Comparison of ENCODE assay signal across 14 cellular contexts in the genomic region with DNA sequence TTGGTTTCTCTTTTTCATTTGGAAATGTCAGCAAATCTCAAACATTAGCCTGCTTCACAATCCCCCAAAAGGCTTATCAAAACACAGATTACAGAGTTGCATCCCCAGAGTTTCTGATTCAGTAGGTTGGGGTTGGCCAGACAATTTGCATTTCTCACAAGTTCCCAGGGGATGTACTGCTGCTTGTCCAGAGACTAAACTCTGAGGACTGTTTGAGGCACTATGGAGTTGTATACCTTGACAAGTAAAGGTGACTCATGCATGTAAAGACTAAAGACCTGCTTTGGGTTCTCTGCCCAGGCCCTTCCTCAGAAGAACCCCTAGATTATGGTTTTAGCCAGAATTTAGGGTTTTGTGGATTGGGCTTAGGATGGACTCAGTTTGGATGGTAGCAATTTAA.
DNase-seq lines count a peak whose midpoint lies in the region; ATAC-seq, FAIRE-seq and TF ChIP-seq lines count a peak whose summit lies in the region.
"Had no signal": no experiment of that assay in that cellular context is flagged by ENCODE, and none has a peak within 500 bp of the region (broad histone marks: within the 10 kb centered on the region; RNA-seq: fewer than 3 reads in every experiment).

No MANE protein-coding gene starts in this region.

- H3K9ac ChIP-seq in keratinocyte (ENCODE audit: control insufficient read depth, extremely low read depth, insufficient read depth, low read length), result no peak overlapping the region

- H4K20me1 ChIP-seq in keratinocyte (ENCODE audit: control insufficient read depth, extremely low read depth, insufficient read depth, low read length), result no peaks in the 10 kb centered on the region

- DNase-seq in NCI-H82 (lab: John Stamatoyannopoulos, UW) (peak; percentile 33), NCI-H82 treated with DMSO at 0.1 percent for 48 hours (lab: John Stamatoyannopoulos, UW; ENCODE audit: unreplicated experiment) (no peak), keratinocyte (ENCODE audit: low read depth, low spot score) (no peak), NK-92 (lab: John Stamatoyannopoulos, UW; ENCODE audit: unreplicated experiment) (no peak), HuH-7.5 (ENCODE audit: low spot score) (no peak)
- no peak for DNase-seq in activated CD8-positive, alpha-beta memory T cell treated with anti-CD3 and anti-CD28 coated beads, Interleukin-2, amount 10 ng/mL, durations not matched to agents 7 days and 5 days
- DNase-seq: activated B cell treated with CpG ODN at 0.5 μM for 24 hours; activated naive CD8-positive, alpha-beta T cell treated with anti-CD3 and anti-CD28 coated beads, Interleukin-2, amount 10 ng/mL, durations not matched to agents 7 days and 5 days; cerebellar nuclear complex; naive B cell; trophoblast cell had no signal

- H3K4me1 Mint-ChIP-seq in activated CD8-positive, alpha-beta memory T cell treated with anti-CD3 and anti-CD28 coated beads, Interleukin-2, amount 10 ng/mL, durations not matched to agents 7 days and 5 days, result peaks cover 17% of the 10 kb centered on the region
- H3K4me1 Mint-ChIP-seq: activated B cell treated with CpG ODN at 0.5 μM for 24 hours; activated naive CD8-positive, alpha-beta T cell treated with anti-CD3 and anti-CD28 coated beads, Interleukin-2, amount 10 ng/mL, durations not matched to agents 7 days and 5 days; naive B cell had no signal

- no peak overlapping the region for H3K4me3 ChIP-seq in keratinocyte (ENCODE audit: control insufficient read depth in 2 of 3, extremely low read depth in 1 of 3, insufficient read depth in 2 of 3, low read depth in 1 of 3, low read length in 3 of 3)
- H3K4me3 ChIP-seq: right atrium auricular region had no signal

- no peaks in the 10 kb centered on the region for H3K36me3 Mint-ChIP-seq in activated CD8-positive, alpha-beta memory T cell treated with anti-CD3 and anti-CD28 coated beads, Interleukin-2, amount 10 ng/mL, durations not matched to agents 7 days and 5 days
- H3K36me3 Mint-ChIP-seq: activated naive CD8-positive, alpha-beta T cell treated with anti-CD3 and anti-CD28 coated beads, Interleukin-2, amount 10 ng/mL, durations not matched to agents 7 days and 5 days; naive B cell had no signal

- no peak overlapping the region for H3K27ac ChIP-seq in keratinocyte (ENCODE audit: control insufficient read depth, insufficient read depth, low read length)
- H3K27ac ChIP-seq: right atrium auricular region had no signal

- no peaks in the 10 kb centered on the region for H3K36me3 ChIP-seq in keratinocyte (ENCODE audit: control insufficient read depth in 2 of 2, extremely low read depth in 1 of 2, insufficient read depth in 2 of 2, low read length in 2 of 2)
- H3K36me3 ChIP-seq: right atrium auricular region had no signal

- no peak overlapping the region for H3K4me3 Mint-ChIP-seq in activated CD8-positive, alpha-beta memory T cell treated with anti-CD3 and anti-CD28 coated beads, Interleukin-2, amount 10 ng/mL, durations not matched to agents 7 days and 5 days
- H3K4me3 Mint-ChIP-seq: activated B cell treated with CpG ODN at 0.5 μM for 24 hours; activated naive CD8-positive, alpha-beta T cell treated with anti-CD3 and anti-CD28 coated beads, Interleukin-2, amount 10 ng/mL, durations not matched to agents 7 days and 5 days; naive B cell had no signal

- CTCF ChIA-PET in activated CD8-positive, alpha-beta memory T cell treated with anti-CD3 and anti-CD28 coated beads, Interleukin-2, amount 10 ng/mL, durations not matched to agents 7 days and 5 days (lab: Charles Lee), result interaction anchor here (1.1 to 1.2 kb wide), 2 partner anchors 10 to 927 kb away, joined by 3 to 4 read pairs; no protein-coding TSS in a partner anchor

- H3K79me2 ChIP-seq in keratinocyte (ENCODE audit: control insufficient read depth, insufficient read depth, low read length), result no peaks in the 10 kb centered on the region

- ATAC-seq in GM21825 (IDR thresholded peaks at IDR 0.05; ENCODE audit: unreplicated experiment), result peak; percentile 59
- ATAC-seq in HG03342 (IDR thresholded peaks at IDR 0.05; ENCODE audit: unreplicated experiment), result peak; percentile 60
- no peak for ATAC-seq in activated CD8-positive, alpha-beta memory T cell treated with anti-CD3 and anti-CD28 coated beads, Interleukin-2, amount 10 ng/mL, durations not matched to agents 7 days and 5 days

- no peaks in the 10 kb centered on the region for H3K27me3 ChIP-seq in keratinocyte (ENCODE audit: control insufficient read depth, extremely low read depth, insufficient read depth, low read length)
- H3K27me3 ChIP-seq: right atrium auricular region had no signal

- TF ChIP-seq CTCF in keratinocyte (optimal IDR thresholded peaks at IDR 0.05 in 1 of 3, IDR thresholded peaks at IDR 0.05 in 1 of 3, conservative IDR thresholded peaks at IDR 0.05 in 1 of 3; ENCODE audit: extremely low read depth in 1 of 3, insufficient read depth in 2 of 3, low read length in 3 of 3), result no peak

- no peaks in the 10 kb centered on the region for H3K9me3 ChIP-seq in keratinocyte (ENCODE audit: control insufficient read depth, low read depth, low read length)
- H3K9me3 ChIP-seq: right atrium auricular region had no signal

- no peak overlapping the region for H3K27ac Mint-ChIP-seq in activated CD8-positive, alpha-beta memory T cell treated with anti-CD3 and anti-CD28 coated beads, Interleukin-2, amount 10 ng/mL, durations not matched to agents 7 days and 5 days
- H3K27ac Mint-ChIP-seq: activated B cell treated with CpG ODN at 0.5 μM for 24 hours; activated naive CD8-positive, alpha-beta T cell treated with anti-CD3 and anti-CD28 coated beads, Interleukin-2, amount 10 ng/mL, durations not matched to agents 7 days and 5 days; naive B cell had no signal

- peak; percentile 32 for FAIRE-seq in keratinocyte (lab: Jason Lieb, UNC)

- dilution Hi-C loops in keratinocyte (cut with MboI; ENCODE audit: extremely low pct_ligation_motif_present, low sequenced_read_pairs), result no loop called here

- no peak overlapping the region for H3K4me2 ChIP-seq in keratinocyte (ENCODE audit: control insufficient read depth, extremely low read depth, insufficient read depth, low read depth, low read length)

- no peaks in the 10 kb centered on the region for H3K4me1 ChIP-seq in keratinocyte (ENCODE audit: control insufficient read depth, extremely low read depth, insufficient read depth, low read length)
- H3K4me1 ChIP-seq: right atrium auricular region had no signal

- peaks cover 5% of the 10 kb centered on the region for H3K27me3 Mint-ChIP-seq in activated CD8-positive, alpha-beta memory T cell treated with anti-CD3 and anti-CD28 coated beads, Interleukin-2, amount 10 ng/mL, durations not matched to agents 7 days and 5 days
- H3K27me3 Mint-ChIP-seq: activated B cell treated with CpG ODN at 0.5 μM for 24 hours, naive B cell had no signal

- no peaks in the 10 kb centered on the region for H3K9me1 ChIP-seq in keratinocyte (ENCODE audit: control insufficient read depth, extremely low read depth, insufficient read depth, low read length)

- H3K9me3 Mint-ChIP-seq in activated CD8-positive, alpha-beta memory T cell treated with anti-CD3 and anti-CD28 coated beads, Interleukin-2, amount 10 ng/mL, durations not matched to agents 7 days and 5 days (ENCODE audit: low read depth), result no peaks in the 10 kb centered on the region
- H3K9me3 Mint-ChIP-seq: activated B cell treated with CpG ODN at 0.5 μM for 24 hours had no signal

- H2AFZ ChIP-seq in keratinocyte (ENCODE audit: control insufficient read depth, low read length), result no peak overlapping the region
